Comparison of ENCODE assay signal across 1 cellular context in the genomic region with DNA sequence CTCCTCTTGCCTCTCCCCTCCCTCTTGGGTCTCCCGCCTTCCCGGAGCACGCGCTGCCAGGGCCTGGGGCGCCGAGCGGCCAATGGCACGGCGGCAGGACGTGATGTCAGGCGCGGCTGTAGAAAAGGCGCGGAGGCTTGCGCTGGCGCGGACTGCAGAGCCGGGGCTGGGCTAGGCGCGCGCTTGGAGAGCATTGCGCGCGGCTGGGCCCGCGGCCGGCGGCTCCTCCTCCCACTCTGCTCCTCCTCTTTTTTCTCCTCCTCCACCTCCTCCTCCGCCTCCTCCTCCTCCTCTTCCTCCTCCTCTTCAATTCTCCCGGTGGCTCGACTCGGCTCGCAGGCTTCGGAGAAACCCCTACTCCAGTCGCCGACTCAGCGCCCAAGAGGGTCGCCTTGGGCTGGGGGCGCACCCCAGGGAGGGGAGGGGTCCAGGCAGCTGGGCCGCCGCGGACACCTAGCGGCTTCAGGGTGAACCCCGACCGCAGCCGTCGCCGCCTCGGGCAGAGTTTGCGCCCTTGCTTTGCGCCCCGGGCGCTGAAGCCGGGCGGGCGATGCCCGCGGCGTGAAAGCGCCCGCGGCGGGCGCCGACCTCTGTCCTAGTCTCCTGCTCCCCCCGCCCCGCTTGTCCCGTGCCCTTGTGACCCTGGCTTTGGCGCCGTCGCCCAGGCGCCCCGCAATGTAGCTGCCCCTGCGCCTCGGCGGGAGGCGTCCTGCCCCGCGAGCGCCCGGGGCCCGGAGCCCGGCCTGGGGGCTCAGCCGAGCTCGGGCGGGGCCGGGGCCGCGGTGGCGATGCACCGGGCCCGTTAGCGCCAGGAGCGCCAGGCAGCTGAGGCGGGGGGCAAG.
TF ChIP-seq lines count a peak whose summit lies in the region.

A gene with protein sequence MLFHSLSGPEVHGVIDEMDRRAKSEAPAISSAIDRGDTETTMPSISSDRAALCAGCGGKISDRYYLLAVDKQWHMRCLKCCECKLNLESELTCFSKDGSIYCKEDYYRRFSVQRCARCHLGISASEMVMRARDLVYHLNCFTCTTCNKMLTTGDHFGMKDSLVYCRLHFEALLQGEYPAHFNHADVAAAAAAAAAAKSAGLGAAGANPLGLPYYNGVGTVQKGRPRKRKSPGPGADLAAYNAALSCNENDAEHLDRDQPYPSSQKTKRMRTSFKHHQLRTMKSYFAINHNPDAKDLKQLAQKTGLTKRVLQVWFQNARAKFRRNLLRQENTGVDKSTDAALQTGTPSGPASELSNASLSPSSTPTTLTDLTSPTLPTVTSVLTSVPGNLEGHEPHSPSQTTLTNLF (plus strand): TSS at position 309 of the 842 bp plus-strand sequence. CDS start 581 bp downstream, outside the sequence.

TF ChIP-seq in HCT116, 20 proteins besides CTCF, POLR2A, EP300 and RAD21 (continued from another document):
- TF ChIP-seq EGR1 (IDR thresholded peaks at IDR 0.05; ENCODE audit: low read depth) (peak; percentile 54), CBX3 (IDR thresholded peaks at IDR 0.05; ENCODE audit: low read depth) (peak; percentile 22), SRF (IDR thresholded peaks at IDR 0.05; ENCODE audit: low read depth) (no peak), ELF1 (IDR thresholded peaks at IDR 0.05; ENCODE audit: borderline replicate concordance, low read depth) (no peak), ZNF274 (IDR thresholded peaks at IDR 0.05; ENCODE audit: low read depth, low read length) (no peak), ZFX (IDR thresholded peaks at IDR 0.05) (no peak), SIN3A (IDR thresholded peaks at IDR 0.05; ENCODE audit: low read depth) (no peak), YY1 (IDR thresholded peaks at IDR 0.05; ENCODE audit: extremely low read depth, insufficient replicate concordance, low read depth, low read length) (peak; percentile 13), EZH2 (IDR thresholded peaks at IDR 0.05) (no peak)
- TF ChIP-seq, protein P1, sequence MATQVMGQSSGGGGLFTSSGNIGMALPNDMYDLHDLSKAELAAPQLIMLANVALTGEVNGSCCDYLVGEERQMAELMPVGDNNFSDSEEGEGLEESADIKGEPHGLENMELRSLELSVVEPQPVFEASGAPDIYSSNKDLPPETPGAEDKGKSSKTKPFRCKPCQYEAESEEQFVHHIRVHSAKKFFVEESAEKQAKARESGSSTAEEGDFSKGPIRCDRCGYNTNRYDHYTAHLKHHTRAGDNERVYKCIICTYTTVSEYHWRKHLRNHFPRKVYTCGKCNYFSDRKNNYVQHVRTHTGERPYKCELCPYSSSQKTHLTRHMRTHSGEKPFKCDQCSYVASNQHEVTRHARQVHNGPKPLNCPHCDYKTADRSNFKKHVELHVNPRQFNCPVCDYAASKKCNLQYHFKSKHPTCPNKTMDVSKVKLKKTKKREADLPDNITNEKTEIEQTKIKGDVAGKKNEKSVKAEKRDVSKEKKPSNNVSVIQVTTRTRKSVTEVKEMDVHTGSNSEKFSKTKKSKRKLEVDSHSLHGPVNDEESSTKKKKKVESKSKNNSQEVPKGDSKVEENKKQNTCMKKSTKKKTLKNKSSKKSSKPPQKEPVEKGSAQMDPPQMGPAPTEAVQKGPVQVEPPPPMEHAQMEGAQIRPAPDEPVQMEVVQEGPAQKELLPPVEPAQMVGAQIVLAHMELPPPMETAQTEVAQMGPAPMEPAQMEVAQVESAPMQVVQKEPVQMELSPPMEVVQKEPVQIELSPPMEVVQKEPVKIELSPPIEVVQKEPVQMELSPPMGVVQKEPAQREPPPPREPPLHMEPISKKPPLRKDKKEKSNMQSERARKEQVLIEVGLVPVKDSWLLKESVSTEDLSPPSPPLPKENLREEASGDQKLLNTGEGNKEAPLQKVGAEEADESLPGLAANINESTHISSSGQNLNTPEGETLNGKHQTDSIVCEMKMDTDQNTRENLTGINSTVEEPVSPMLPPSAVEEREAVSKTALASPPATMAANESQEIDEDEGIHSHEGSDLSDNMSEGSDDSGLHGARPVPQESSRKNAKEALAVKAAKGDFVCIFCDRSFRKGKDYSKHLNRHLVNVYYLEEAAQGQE (IDR thresholded peaks at IDR 0.05; ENCODE audit: low read depth) = no peak
- TF ChIP-seq, protein P2, sequence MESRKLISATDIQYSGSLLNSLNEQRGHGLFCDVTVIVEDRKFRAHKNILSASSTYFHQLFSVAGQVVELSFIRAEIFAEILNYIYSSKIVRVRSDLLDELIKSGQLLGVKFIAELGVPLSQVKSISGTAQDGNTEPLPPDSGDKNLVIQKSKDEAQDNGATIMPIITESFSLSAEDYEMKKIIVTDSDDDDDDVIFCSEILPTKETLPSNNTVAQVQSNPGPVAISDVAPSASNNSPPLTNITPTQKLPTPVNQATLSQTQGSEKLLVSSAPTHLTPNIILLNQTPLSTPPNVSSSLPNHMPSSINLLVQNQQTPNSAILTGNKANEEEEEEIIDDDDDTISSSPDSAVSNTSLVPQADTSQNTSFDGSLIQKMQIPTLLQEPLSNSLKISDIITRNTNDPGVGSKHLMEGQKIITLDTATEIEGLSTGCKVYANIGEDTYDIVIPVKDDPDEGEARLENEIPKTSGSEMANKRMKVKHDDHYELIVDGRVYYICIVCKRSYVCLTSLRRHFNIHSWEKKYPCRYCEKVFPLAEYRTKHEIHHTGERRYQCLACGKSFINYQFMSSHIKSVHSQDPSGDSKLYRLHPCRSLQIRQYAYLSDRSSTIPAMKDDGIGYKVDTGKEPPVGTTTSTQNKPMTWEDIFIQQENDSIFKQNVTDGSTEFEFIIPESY (IDR thresholded peaks at IDR 0.05; ENCODE audit: extremely low read depth, insufficient replicate concordance, low read length) = no peak
TF ChIP-seq in HCT116: peak in this region for 5.
